Comparison of ENCODE assay signal across 9 cellular contexts in genomic region chr4:67198757-67199156, GRCh38.
DNase-seq lines count a peak whose midpoint lies in the region; ATAC-seq and TF ChIP-seq lines count a peak whose summit lies in the region.
"Had no signal": no experiment of that assay in that cellular context is flagged by ENCODE, and none has a peak within 500 bp of the region (broad histone marks: within the 10 kb centered on the region; RNA-seq: fewer than 3 reads in every experiment).

No MANE protein-coding gene starts in this region.

- peak; percentile 49 for TF ChIP-seq CTCF in epithelial cell of esophagus (IDR thresholded peaks at IDR 0.05; ENCODE audit: insufficient read depth, low read depth, low read length, missing control alignments)

- peak; percentile 73 for ATAC-seq in GM19351 (IDR thresholded peaks at IDR 0.05; ENCODE audit: unreplicated experiment)
- no peak for ATAC-seq in HG02852 (IDR thresholded peaks at IDR 0.05; ENCODE audit: unreplicated experiment)
- no peak for ATAC-seq in activated CD4-positive, CD25-positive, alpha-beta regulatory T cell treated with anti-CD3 and anti-CD28 coated beads, Interleukin-2, amount 50 U/mL, for 24 hours

- DNase-seq in A172 (ENCODE audit: low spot score) (peak; percentile 35), NCI-H460 (ENCODE audit: extremely low read depth, low read depth) (peak; percentile 25), epithelial cell of esophagus (ENCODE audit: low read depth) (peak; percentile 76), OCI-M2 (lab: John Stamatoyannopoulos, UW; ENCODE audit: unreplicated experiment) (no peak)
- DNase-seq in stimulated activated CD4-positive, alpha-beta T cell treated with anti-CD3 and anti-CD28 coated beads, Interleukin-1b, Interleukin-23, amount 100 ng/mL, for 48 hours = no peak
- DNase-seq: naive B cell had no signal

- no peak overlapping the region for H3K4me3 ChIP-seq in epithelial cell of esophagus (ENCODE audit: low read length)

Comparison
In these comparisons a context has a peak if more than half of its experiments do, and no peak if none do; other contexts are left out.
1. DNase-seq: peak in A172 (single experiment), NCI-H460 (single experiment) and epithelial cell of esophagus (single experiment); none in OCI-M2 (single experiment) and stimulated activated CD4-positive, alpha-beta T cell treated with anti-CD3 and anti-CD28 coated beads, Interleukin-1b, Interleukin-23, amount 100 ng/mL, for 48 hours (single experiment).